2 cellular contexts compared by ENCODE assay signal in genomic region chr9:136312436-136312835, GRCh38.
TF ChIP-seq lines count a peak whose summit lies in the region.

No MANE protein-coding gene starts in this region.

TF ChIP-seq in A549, 52 proteins besides CTCF, POLR2A, EP300 and RAD21 (continued from another document):
- TF ChIP-seq, protein P1, sequence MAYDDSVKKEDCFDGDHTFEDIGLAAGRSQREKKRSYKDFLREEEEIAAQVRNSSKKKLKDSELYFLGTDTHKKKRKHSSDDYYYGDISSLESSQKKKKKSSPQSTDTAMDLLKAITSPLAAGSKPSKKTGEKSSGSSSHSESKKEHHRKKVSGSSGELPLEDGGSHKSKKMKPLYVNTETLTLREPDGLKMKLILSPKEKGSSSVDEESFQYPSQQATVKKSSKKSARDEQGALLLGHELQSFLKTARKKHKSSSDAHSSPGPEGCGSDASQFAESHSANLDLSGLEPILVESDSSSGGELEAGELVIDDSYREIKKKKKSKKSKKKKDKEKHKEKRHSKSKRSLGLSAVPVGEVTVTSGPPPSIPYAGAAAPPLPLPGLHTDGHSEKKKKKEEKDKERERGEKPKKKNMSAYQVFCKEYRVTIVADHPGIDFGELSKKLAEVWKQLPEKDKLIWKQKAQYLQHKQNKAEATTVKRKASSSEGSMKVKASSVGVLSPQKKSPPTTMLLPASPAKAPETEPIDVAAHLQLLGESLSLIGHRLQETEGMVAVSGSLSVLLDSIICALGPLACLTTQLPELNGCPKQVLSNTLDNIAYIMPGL (CRISPR knock-in tag; IDR thresholded peaks at IDR 0.05; ENCODE audit: borderline replicate concordance): no peak
TF ChIP-seq in A549: peak in this region for 1.

TF ChIP-seq in SK-N-SH treated with all-trans-retinoic acid at 6 μM for 48 hours, 23 proteins besides CTCF, POLR2A, EP300 and RAD21 (continued from another document):
- TF ChIP-seq PATZ1 (CRISPR knock-in tag; IDR thresholded peaks at IDR 0.05; ENCODE audit: borderline replicate concordance) (no peak), GLIS3 (CRISPR knock-in tag; IDR thresholded peaks at IDR 0.05) (no peak), ZNF8 (CRISPR knock-in tag; IDR thresholded peaks at IDR 0.05) (no peak), ARNTL (CRISPR knock-in tag; IDR thresholded peaks at IDR 0.05; ENCODE audit: borderline replicate concordance, low read depth) (no peak), ZNF565 (CRISPR knock-in tag; conservative IDR thresholded peaks at IDR 0.05; ENCODE audit: low read depth) (no peak), ESRRG (CRISPR knock-in tag; IDR thresholded peaks at IDR 0.05) (no peak), ISL1 (CRISPR knock-in tag; IDR thresholded peaks at IDR 0.05) (no peak), ZFP30 (CRISPR knock-in tag; IDR thresholded peaks at IDR 0.05) (no peak)
- TF ChIP-seq, protein P2, sequence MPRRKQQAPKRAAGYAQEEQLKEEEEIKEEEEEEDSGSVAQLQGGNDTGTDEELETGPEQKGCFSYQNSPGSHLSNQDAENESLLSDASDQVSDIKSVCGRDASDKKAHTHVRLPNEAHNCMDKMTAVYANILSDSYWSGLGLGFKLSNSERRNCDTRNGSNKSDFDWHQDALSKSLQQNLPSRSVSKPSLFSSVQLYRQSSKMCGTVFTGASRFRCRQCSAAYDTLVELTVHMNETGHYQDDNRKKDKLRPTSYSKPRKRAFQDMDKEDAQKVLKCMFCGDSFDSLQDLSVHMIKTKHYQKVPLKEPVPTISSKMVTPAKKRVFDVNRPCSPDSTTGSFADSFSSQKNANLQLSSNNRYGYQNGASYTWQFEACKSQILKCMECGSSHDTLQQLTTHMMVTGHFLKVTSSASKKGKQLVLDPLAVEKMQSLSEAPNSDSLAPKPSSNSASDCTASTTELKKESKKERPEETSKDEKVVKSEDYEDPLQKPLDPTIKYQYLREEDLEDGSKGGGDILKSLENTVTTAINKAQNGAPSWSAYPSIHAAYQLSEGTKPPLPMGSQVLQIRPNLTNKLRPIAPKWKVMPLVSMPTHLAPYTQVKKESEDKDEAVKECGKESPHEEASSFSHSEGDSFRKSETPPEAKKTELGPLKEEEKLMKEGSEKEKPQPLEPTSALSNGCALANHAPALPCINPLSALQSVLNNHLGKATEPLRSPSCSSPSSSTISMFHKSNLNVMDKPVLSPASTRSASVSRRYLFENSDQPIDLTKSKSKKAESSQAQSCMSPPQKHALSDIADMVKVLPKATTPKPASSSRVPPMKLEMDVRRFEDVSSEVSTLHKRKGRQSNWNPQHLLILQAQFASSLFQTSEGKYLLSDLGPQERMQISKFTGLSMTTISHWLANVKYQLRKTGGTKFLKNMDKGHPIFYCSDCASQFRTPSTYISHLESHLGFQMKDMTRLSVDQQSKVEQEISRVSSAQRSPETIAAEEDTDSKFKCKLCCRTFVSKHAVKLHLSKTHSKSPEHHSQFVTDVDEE (CRISPR knock-in tag; IDR thresholded peaks at IDR 0.05): no peak
